3 cellular contexts compared by ENCODE assay signal in the genomic region with DNA sequence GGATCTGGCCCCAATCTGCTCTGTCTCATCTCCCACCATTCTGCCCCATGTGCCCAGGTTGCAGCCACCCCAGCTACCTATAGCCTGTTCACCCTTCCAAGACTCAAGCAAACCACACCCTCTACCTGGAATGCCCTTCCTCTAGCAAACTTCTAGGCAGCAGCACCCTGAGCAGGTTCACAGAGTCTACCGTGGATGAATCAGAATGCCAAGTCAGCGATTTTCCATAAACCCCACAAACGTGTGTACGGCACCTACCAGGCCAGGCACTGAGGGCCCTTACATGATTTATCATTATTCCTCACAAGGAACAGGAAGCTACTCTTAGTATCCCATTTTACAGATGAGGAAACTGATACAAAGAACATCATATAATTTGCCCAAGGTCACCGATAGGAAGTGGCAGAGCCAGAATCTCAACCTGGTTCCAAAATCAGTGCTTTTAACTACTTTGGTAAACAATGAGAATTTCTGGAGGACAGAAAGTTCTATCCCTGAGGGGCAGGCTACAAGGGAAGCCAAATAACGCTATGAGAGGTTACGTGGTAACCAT.
TF ChIP-seq lines count a peak whose summit lies in the region.

No MANE protein-coding gene starts in this region.

TF ChIP-seq in A549, 52 proteins besides CTCF, POLR2A, EP300 and RAD21:
- no peak for TF ChIP-seq ZSCAN20 (CRISPR knock-in tag; IDR thresholded peaks at IDR 0.05)
- peak; percentile 97 for TF ChIP-seq MAFK (IDR thresholded peaks at IDR 0.05; ENCODE audit: partially characterized antibody)

TF ChIP-seq in IMR-90, 13 proteins besides CTCF, POLR2A, EP300 and RAD21:
- TF ChIP-seq MAZ (IDR thresholded peaks at IDR 0.05; ENCODE audit: borderline replicate concordance, low read depth, low read length) (no peak), MAFK (IDR thresholded peaks at IDR 0.05; ENCODE audit: low read depth, low read length) (peak; percentile 97)

TF ChIP-seq in H1, 55 proteins besides CTCF, POLR2A, EP300 and RAD21:
- TF ChIP-seq MAFK (IDR thresholded peaks at IDR 0.05; ENCODE audit: low read depth, low read length), result peak; percentile 84
- no peak for TF ChIP-seq EZH2 (IDR thresholded peaks at IDR 0.05; ENCODE audit: low read depth, low read length, severe bottlenecking)
- TF ChIP-seq, protein P1, sequence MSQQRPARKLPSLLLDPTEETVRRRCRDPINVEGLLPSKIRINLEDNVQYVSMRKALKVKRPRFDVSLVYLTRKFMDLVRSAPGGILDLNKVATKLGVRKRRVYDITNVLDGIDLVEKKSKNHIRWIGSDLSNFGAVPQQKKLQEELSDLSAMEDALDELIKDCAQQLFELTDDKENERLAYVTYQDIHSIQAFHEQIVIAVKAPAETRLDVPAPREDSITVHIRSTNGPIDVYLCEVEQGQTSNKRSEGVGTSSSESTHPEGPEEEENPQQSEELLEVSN (IDR thresholded peaks at IDR 0.05), result no peak
TF ChIP-seq in H1: peak in this region for 1.
